In the genomic region with DNA sequence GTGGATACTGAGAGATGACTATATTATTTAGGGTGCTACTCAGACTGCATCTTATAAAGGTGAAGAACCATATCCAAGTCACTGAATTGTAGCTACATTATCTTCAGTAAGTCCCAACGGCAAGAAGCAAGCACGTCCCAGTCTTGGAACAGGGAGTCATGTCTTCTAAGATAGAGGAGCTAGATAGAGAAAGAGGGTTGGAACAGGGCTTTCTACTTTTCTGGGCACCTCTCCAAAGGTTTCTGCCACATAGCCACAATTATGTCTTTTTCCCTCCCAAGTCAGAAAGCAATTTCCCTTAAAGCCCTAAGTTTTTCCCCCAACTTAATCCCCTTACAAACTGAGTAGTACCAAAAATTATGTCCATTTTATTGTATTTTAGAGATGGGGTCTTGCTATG, we compare ENCODE assay signal across 1 cellular context.
TF ChIP-seq lines count a peak whose summit lies in the region.

No MANE protein-coding gene starts in this region.

TF ChIP-seq in K562, 482 proteins besides CTCF, POLR2A, EP300 and RAD21:
- TF ChIP-seq EHMT2 (IDR thresholded peaks at IDR 0.05), result no peak
- TF ChIP-seq, protein P1, sequence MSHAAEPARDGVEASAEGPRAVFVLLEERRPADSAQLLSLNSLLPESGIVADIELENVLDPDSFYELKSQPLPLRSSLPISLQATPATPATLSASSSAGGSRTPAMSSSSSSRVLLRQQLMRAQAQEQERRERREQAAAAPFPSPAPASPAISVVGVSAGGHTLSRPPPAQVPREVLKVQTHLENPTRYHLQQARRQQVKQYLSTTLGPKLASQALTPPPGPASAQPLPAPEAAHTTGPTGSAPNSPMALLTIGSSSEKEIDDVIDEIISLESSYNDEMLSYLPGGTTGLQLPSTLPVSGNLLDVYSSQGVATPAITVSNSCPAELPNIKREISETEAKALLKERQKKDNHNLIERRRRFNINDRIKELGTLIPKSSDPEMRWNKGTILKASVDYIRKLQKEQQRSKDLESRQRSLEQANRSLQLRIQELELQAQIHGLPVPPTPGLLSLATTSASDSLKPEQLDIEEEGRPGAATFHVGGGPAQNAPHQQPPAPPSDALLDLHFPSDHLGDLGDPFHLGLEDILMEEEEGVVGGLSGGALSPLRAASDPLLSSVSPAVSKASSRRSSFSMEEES (CRISPR knock-in tag; IDR thresholded peaks at IDR 0.05), result no peak
- TF ChIP-seq ZNF253 (CRISPR knock-in tag; conservative IDR thresholded peaks at IDR 0.05), result no peak
- no peak for TF ChIP-seq ZNF263 (CRISPR knock-in tag; IDR thresholded peaks at IDR 0.05; ENCODE audit: borderline replicate concordance)
